ENCODE assay signal across 9 cellular contexts in genomic region chr11:83033972-83034672, GRCh38. TPM values are rescaled to one million over a fixed set of nuclear protein-coding genes. Genes with fewer than 3 reads are reported as not detected.
DNase-seq lines count a peak whose midpoint lies in the region; ATAC-seq and TF ChIP-seq lines count a peak whose summit lies in the region.
"Had no signal": no experiment of that assay in that cellular context is flagged by ENCODE, and none has a peak within 500 bp of the region (broad histone marks: within the 10 kb centered on the region; RNA-seq: fewer than 3 reads in every experiment).

No MANE protein-coding gene starts in this region.

- H3K27ac ChIP-seq in mesodermal cell (ENCODE audit: low read depth, low read length, severe bottlenecking), result peak overlapping the region; percentile 38
- peak overlapping the region; percentile 66 for H3K27ac ChIP-seq in upper lobe of right lung
- H3K27ac ChIP-seq: SJSA1 had no signal

- DNase-seq in NCI-H2171 (lab: John Stamatoyannopoulos, UW), result peak; percentile 16
- peak; percentile 18 for DNase-seq in cerebellum (ENCODE audit: low spot score)
- DNase-seq in upper lobe of right lung, result no peak
- DNase-seq in stimulated activated CD4-positive, alpha-beta T cell treated with anti-CD3 and anti-CD28 coated beads, Interleukin-2, amount 100 ng/mL, for 24 hours, result no peak
- no peak for DNase-seq in RKO (ENCODE audit: low spot score)

- WGBS in mesodermal cell (ENCODE audit: insufficient coverage in 2 of 2), 2 experiments, result 57 to 58% methylated on average over 2 to 4 of the region's 6 CpGs

- intact Hi-C loops in upper lobe of right lung (cut with DNase I), result no loop called here

- H3K4me3 ChIP-seq in mesodermal cell (ENCODE audit: extremely low read depth, insufficient read depth, low read length, poor library complexity, severe bottlenecking), result no peak overlapping the region
- H3K4me3 ChIP-seq in upper lobe of right lung, result peak overlapping the region; percentile 23
- H3K4me3 ChIP-seq: SJSA1 had no signal

- H3K36me3 ChIP-seq in mesodermal cell (ENCODE audit: control insufficient read depth, insufficient read depth, low read length) (no peaks in the 10 kb centered on the region), upper lobe of right lung (no peaks in the 10 kb centered on the region)
- H3K36me3 ChIP-seq: SJSA1 had no signal

- H3K9me3 ChIP-seq in mesodermal cell (ENCODE audit: control insufficient read depth, low read length) (no peaks in the 10 kb centered on the region), upper lobe of right lung (no peaks in the 10 kb centered on the region)
- H3K9me3 ChIP-seq: SJSA1 had no signal

- H3K4me1 ChIP-seq in mesodermal cell (ENCODE audit: control insufficient read depth, insufficient read depth, low read length, poor library complexity, severe bottlenecking) (peaks cover 13% of the 10 kb centered on the region), upper lobe of right lung (peaks cover 19% of the 10 kb centered on the region)

- no peak for TF ChIP-seq CTCF in upper lobe of right lung (IDR thresholded peaks at IDR 0.05)

- no peaks in the 10 kb centered on the region for H3K27me3 ChIP-seq in upper lobe of right lung
- H3K27me3 ChIP-seq: SJSA1 had no signal

- ATAC-seq in GM18909 (IDR thresholded peaks at IDR 0.05; ENCODE audit: poor library complexity, unreplicated experiment) (peak; percentile 26), upper lobe of right lung (peak; percentile 86), GM18870 (IDR thresholded peaks at IDR 0.05; ENCODE audit: unreplicated experiment) (no peak)

RNA-seq across cellular contexts. Expression of gene RAB30, which starts 37.6 kb away (rescaled TPM):
- total RNA-seq in cerebellum (53.4 TPM), upper lobe of right lung (12.5 TPM)
- 11.5 TPM for polyA plus RNA-seq in mesodermal cell (2013, experiment 1 of 2)
- polyA plus RNA-seq in mesodermal cell (2013, experiment 2 of 2), result 7.6 TPM

Comparison
In these comparisons a context has a peak if more than half of its experiments do, and no peak if none do; other contexts are left out.
1. DNase-seq: peak in NCI-H2171 (single experiment) and cerebellum (single experiment); none in upper lobe of right lung (single experiment), stimulated activated CD4-positive, alpha-beta T cell treated with anti-CD3 and anti-CD28 coated beads, Interleukin-2, amount 100 ng/mL, for 24 hours (0 of 2) and RKO (single experiment).